Comparison of ENCODE assay signal across 21 cellular contexts in the genomic region with DNA sequence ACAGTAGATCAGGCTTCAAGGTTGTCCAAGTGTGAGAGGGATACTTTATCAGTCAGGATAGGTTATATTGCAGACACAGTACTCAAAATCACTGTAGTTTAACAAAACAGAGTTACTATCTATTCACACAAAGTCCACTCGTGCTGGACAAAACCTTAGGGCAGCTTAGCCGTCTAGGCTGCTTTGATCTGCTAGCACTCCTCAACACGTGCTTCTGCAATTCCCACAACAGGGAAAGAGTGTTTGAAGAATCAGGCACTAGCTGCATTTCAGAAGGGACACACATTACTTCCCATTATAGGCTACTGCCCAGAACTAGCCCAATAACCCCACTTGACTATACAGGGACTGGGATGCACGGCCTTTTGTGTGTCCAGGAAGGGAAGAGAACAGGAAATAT. TPM values are rescaled to one million over a fixed set of nuclear protein-coding genes. Genes with fewer than 3 reads are reported as not detected.
DNase-seq lines count a peak whose midpoint lies in the region; ATAC-seq and TF ChIP-seq lines count a peak whose summit lies in the region.
"Had no signal": no experiment of that assay in that cellular context is flagged by ENCODE, and none has a peak within 500 bp of the region (broad histone marks: within the 10 kb centered on the region; RNA-seq: fewer than 3 reads in every experiment).

No MANE protein-coding gene starts in this region.

- H3K4me3 ChIP-seq in breast epithelium (no peak overlapping the region), transverse colon (no peak overlapping the region)
- H3K4me3 ChIP-seq in naive thymus-derived CD4-positive, alpha-beta T cell (ENCODE audit: low read length), result no peak overlapping the region
- H3K4me3 ChIP-seq: A549, testis had no signal

- in situ Hi-C loops in transverse colon (cut with MboI; ENCODE audit: low pct_ligation_motif_present in 1 of 4, low pct_unique_long_range_greater_than_20kb in 1 of 4, low sequenced_read_pairs in 3 of 4), result no loop called here
- in situ Hi-C loops in ACHN (cut with HindIII; ENCODE audit: low pct_ligation_motif_present, low pct_unique_long_range_greater_than_20kb, low sequenced_read_pairs), result no loop called here

- TF ChIP-seq CTCF in breast epithelium (IDR thresholded peaks at IDR 0.05) (no peak), transverse colon (IDR thresholded peaks at IDR 0.05) (no peak)

- peaks cover 35% of the 10 kb centered on the region for H3K4me1 Mint-ChIP-seq in activated naive CD4-positive, alpha-beta T cell treated with anti-CD3 and anti-CD28 coated beads, Interleukin-2, amount 50 U/mL, for 24 hours
- H3K4me1 Mint-ChIP-seq in naive thymus-derived CD4-positive, alpha-beta T cell, result peaks cover 14 to 44% (median 28%) of the 10 kb centered on the region in 7 donors

- no peaks in the 10 kb centered on the region for H3K9me3 Mint-ChIP-seq in activated naive CD4-positive, alpha-beta T cell treated with anti-CD3 and anti-CD28 coated beads, Interleukin-2, amount 50 U/mL, for 24 hours
- peaks cover 0 to under 1% (median 0%) of the 10 kb centered on the region in 11 donors for H3K9me3 Mint-ChIP-seq in naive thymus-derived CD4-positive, alpha-beta T cell

- H3K27me3 ChIP-seq in breast epithelium, result no peaks in the 10 kb centered on the region
- no peaks in the 10 kb centered on the region for H3K27me3 ChIP-seq in naive thymus-derived CD4-positive, alpha-beta T cell (ENCODE audit: control insufficient read depth in 2 of 2, insufficient read depth in 2 of 2, low read length in 2 of 2)
- no peaks in the 10 kb centered on the region for H3K27me3 ChIP-seq in transverse colon
- H3K27me3 ChIP-seq: testis had no signal

- H3K27ac ChIP-seq in breast epithelium (peak overlapping the region; percentile 79 to 81), transverse colon (peak overlapping the region; percentile 50 to 73 (median 60))
- H3K27ac ChIP-seq in naive thymus-derived CD4-positive, alpha-beta T cell (ENCODE audit: low read depth, low read length), result no peak overlapping the region

- intact Hi-C loops in breast epithelium (cut with DNase I; ENCODE audit: low total_unique reads) (loop anchor here (5.0 kb wide), 1 partner anchor 36 kb away; no protein-coding TSS in a partner anchor), transverse colon (cut with DNase I; ENCODE audit: low total_unique reads) (no loop called here)
- intact Hi-C loops in naive thymus-derived CD4-positive, alpha-beta T cell (cut with micrococcal nuclease), result no loop called here

- CTCF ChIA-PET in naive thymus-derived CD4-positive, alpha-beta T cell (lab: Charles Lee), result interaction anchor here (0.8 to 1.4 kb wide), 4 partner anchors 15 to 148 kb away, joined by 3 to 7 read pairs (median 3); no protein-coding TSS in a partner anchor

- H3K4me3 Mint-ChIP-seq in activated naive CD4-positive, alpha-beta T cell treated with anti-CD3 and anti-CD28 coated beads, Interleukin-2, amount 50 U/mL, for 24 hours, result no peak overlapping the region
- peak overlapping the region in 1 of 10 donors; percentile 64 for H3K4me3 Mint-ChIP-seq in naive thymus-derived CD4-positive, alpha-beta T cell
- H3K4me3 Mint-ChIP-seq: activated naive CD8-positive, alpha-beta T cell had no signal

- POLR2A ChIA-PET in naive thymus-derived CD4-positive, alpha-beta T cell (lab: Charles Lee), result interaction anchor here (0.9 to 6.7 kb wide), 3 partner anchors 10 to 40 kb away, joined by 3 to 125 read pairs (median 3); partner anchors contain the start of gene MEF2D

- peaks cover 8% of the 10 kb centered on the region for H3K36me3 Mint-ChIP-seq in activated naive CD4-positive, alpha-beta T cell treated with anti-CD3 and anti-CD28 coated beads, Interleukin-2, amount 50 U/mL, for 24 hours
- peaks cover 0 to 26% (median 5%) of the 10 kb centered on the region in 5 donors for H3K36me3 Mint-ChIP-seq in naive thymus-derived CD4-positive, alpha-beta T cell
- H3K36me3 Mint-ChIP-seq: activated naive CD8-positive, alpha-beta T cell had no signal

- H3K4me1 ChIP-seq in breast epithelium (peaks cover 11 to 19% of the 10 kb centered on the region in 2 donors), transverse colon (peaks cover 8 to 56% (median 42%) of the 10 kb centered on the region in 4 donors)
- H3K4me1 ChIP-seq in naive thymus-derived CD4-positive, alpha-beta T cell (ENCODE audit: control insufficient read depth in 2 of 2, insufficient read depth in 2 of 2, low read length in 2 of 2), result peaks cover 4 to 6% of the 10 kb centered on the region in 2 donors

- DNase-seq in activated naive CD4-positive, alpha-beta T cell treated with Interleukin-2 at 50 U/mL for 16 hours, result no peak
- peak in 1 of 2 donors; percentile 20 for DNase-seq in breast epithelium (ENCODE audit: low spot score in 2 of 2)
- DNase-seq in naive thymus-derived CD4-positive, alpha-beta T cell, result no peak
- no peak for DNase-seq in transverse colon
- DNase-seq in left lobe of liver (ENCODE audit: low spot score), result no peak
- DNase-seq in activated CD4-positive, alpha-beta T cell treated with anti-CD3 and anti-CD28 coated beads for 48 hours, result no peak
- DNase-seq in ACHN, result no peak
- DNase-seq: activated CD4-positive, alpha-beta T cell treated with anti-CD3 and anti-CD28 coated beads for 4 hours; activated CD8-positive, alpha-beta memory T cell treated with anti-CD3 and anti-CD28 coated beads, Interleukin-2, amount 50 U/mL, for 4 hours; DMS79; NCI-H1105 treated with DMSO at 0.1 percent for 48 hours; NCI-H2171; NCI-H82; stimulated activated CD4-positive, alpha-beta T cell treated with anti-CD3 and anti-CD28 coated beads, Interleukin-2, amount 100 ng/mL, for 48 hours; T1000; testis had no signal

- H3K36me3 ChIP-seq in breast epithelium (peaks cover 3% of the 10 kb centered on the region), transverse colon (peaks cover 0 to 5% (median 0%) of the 10 kb centered on the region in 4 donors)
- peaks cover 0 to 23% (median 0%) of the 10 kb centered on the region in 3 experiments for H3K36me3 ChIP-seq in naive thymus-derived CD4-positive, alpha-beta T cell (ENCODE audit: control insufficient read depth in 2 of 3, insufficient read depth in 3 of 3, low read length in 3 of 3)

- 47 to 78% methylated on average over 3 to 4 of the region's 4 CpGs for WGBS in transverse colon (ENCODE audit: low coverage in 1 of 2), 2 donors

- no peak for ATAC-seq in naive thymus-derived CD4-positive, alpha-beta T cell
- ATAC-seq in left lobe of liver, result no peak
- ATAC-seq: Panc1, sciatic nerve had no signal

- peak overlapping the region; percentile 76 for H3K27ac Mint-ChIP-seq in activated naive CD4-positive, alpha-beta T cell treated with anti-CD3 and anti-CD28 coated beads, Interleukin-2, amount 50 U/mL, for 24 hours
- H3K27ac Mint-ChIP-seq in naive thymus-derived CD4-positive, alpha-beta T cell, result peak overlapping the region in 7 of 9 donors; percentile 16 to 74 (median 53)

- no peak for TF ChIP-seq POLR2A in breast epithelium (IDR thresholded peaks at IDR 0.05)
- no peak for TF ChIP-seq POLR2A in transverse colon (IDR thresholded peaks at IDR 0.05)

- H3K9me3 ChIP-seq in breast epithelium, result no peaks in the 10 kb centered on the region
- no peaks in the 10 kb centered on the region for H3K9me3 ChIP-seq in naive thymus-derived CD4-positive, alpha-beta T cell (ENCODE audit: control insufficient read depth in 2 of 3, low read length in 3 of 3)
- H3K9me3 ChIP-seq in transverse colon, result no peaks in the 10 kb centered on the region
- H3K9me3 ChIP-seq: A549, testis had no signal

- no peaks in the 10 kb centered on the region for H3K27me3 Mint-ChIP-seq in activated naive CD4-positive, alpha-beta T cell treated with anti-CD3 and anti-CD28 coated beads, Interleukin-2, amount 50 U/mL, for 24 hours
- H3K27me3 Mint-ChIP-seq in naive thymus-derived CD4-positive, alpha-beta T cell, result peaks cover 0 to 4% (median 0%) of the 10 kb centered on the region in 5 donors
- H3K27me3 Mint-ChIP-seq: activated naive CD8-positive, alpha-beta T cell had no signal

- no peak for TF ChIP-seq EP300 in transverse colon (IDR thresholded peaks at IDR 0.05; ENCODE audit: low read depth)

RNA-seq across cellular contexts. Expression of gene MEF2D, which starts 39.4 kb away (rescaled TPM):
- total RNA-seq in breast epithelium (10 to 100 TPM; 25.8 to 34.9 (median 32.1) TPM), transverse colon (100 to 1,000 TPM in 1 of 4 donors, 10 to 100 TPM in 3; 26.1 to 200 (median 85.7) TPM), left lobe of liver (17.5 TPM)
- total RNA-seq in naive thymus-derived CD4-positive, alpha-beta T cell, result 100 to 1,000 TPM in 2 of 5 experiments, 10 to 100 TPM in 3; 48.1 to 190 (median 67.7) TPM
- polyA plus RNA-seq in naive thymus-derived CD4-positive, alpha-beta T cell, result 10 to 100 TPM in 1 of 2 donors, 1 to 10 TPM in 1; 4.5 to 10.0 TPM
